Comparison of ENCODE assay signal across 18 cellular contexts in genomic region chr13:113743366-113744195, GRCh38. TPM values are rescaled to one million over a fixed set of nuclear protein-coding genes. Genes with fewer than 3 reads are reported as not detected.
DNase-seq lines count a peak whose midpoint lies in the region; ATAC-seq, FAIRE-seq and TF ChIP-seq lines count a peak whose summit lies in the region.
"Had no signal": no experiment of that assay in that cellular context is flagged by ENCODE, and none has a peak within 500 bp of the region (broad histone marks: within the 10 kb centered on the region; RNA-seq: fewer than 3 reads in every experiment).

No MANE protein-coding gene starts in this region.

- TF ChIP-seq POLR2A in H1 (IDR thresholded peaks at IDR 0.05; ENCODE audit: control extremely low read depth in 1 of 2, low read depth in 2 of 2, low read length in 2 of 2) (no peak), spleen (IDR thresholded peaks at IDR 0.05) (no peak), vagina (IDR thresholded peaks at IDR 0.05) (no peak)

- TF ChIP-seq RAD21 in H1 (IDR thresholded peaks at IDR 0.05 in 1 of 2, conservative IDR thresholded peaks at IDR 0.05 in 1 of 2; ENCODE audit: low read depth in 2 of 2, low read length in 2 of 2): no peak

- no peak overlapping the region for H3K23ac ChIP-seq in H1 (ENCODE audit: insufficient read length)

- no peak overlapping the region for H2BK120ac ChIP-seq in H1 (replicated peaks; ENCODE audit: low read depth, low read length)

- H4K8ac ChIP-seq in H1 (ENCODE audit: extremely low read depth, insufficient read depth, low read length): peak overlapping the region; percentile 57; the same call in 1 of the 2 replicates

- H3K36me3 ChIP-seq in BE2C (no peaks in the 10 kb centered on the region), HEK293 (ENCODE audit: control insufficient read depth in 2 of 2, insufficient read depth in 1 of 2, low read length in 2 of 2) (no peaks in the 10 kb centered on the region), H1 (ENCODE audit: control insufficient read depth in 2 of 4, insufficient read depth in 4 of 4, low read length in 3 of 4) (no peaks in the 10 kb centered on the region), spleen (no peaks in the 10 kb centered on the region), vagina (no peaks in the 10 kb centered on the region)

- intact Hi-C loops in spleen (cut with DNase I; ENCODE audit: low total_unique reads): no loop called here
- intact Hi-C loops in vagina (cut with DNase I): no loop called here

- H4K5ac ChIP-seq in H1 (ENCODE audit: insufficient read length, low read depth, low read length): no peak overlapping the region

- H3K79me2 ChIP-seq in H1 (ENCODE audit: control insufficient read depth in 1 of 2, insufficient read depth in 2 of 2, low read length in 2 of 2): no peaks in the 10 kb centered on the region

- H4K91ac ChIP-seq in H1 (replicated peaks; ENCODE audit: insufficient read length, low read length): peak overlapping the region; percentile 70

- H2BK12ac ChIP-seq in H1 (ENCODE audit: low read depth, low read length): peak overlapping the region; percentile 75; the same call in 1 of the 2 replicates

- H4K20me1 ChIP-seq in H1 (replicated peaks in 1 of 2; ENCODE audit: control insufficient read depth in 1 of 2, insufficient read depth in 2 of 2, low read length in 2 of 2): no peaks in the 10 kb centered on the region

- WGBS in H1 (ENCODE audit: extremely low coverage in 1 of 2, insufficient coverage in 1 of 2, insufficient read length in 1 of 2, insufficient replicate concordance in 2 of 2, low coverage in 1 of 2, low lambda C conversion rate in 2 of 2, missing lambda C conversion rate in 1 of 2), 2 experiments: 89% methylated on average over 22 of the region's 24 CpGs; no CpG with 5 or more reads in 1 of the 2 experiments
- 85 to 91% (median 89%) methylated on average over 16 to 24 of the region's 24 CpGs for WGBS in spleen, 5 donors

- no peaks in the 10 kb centered on the region for H3K79me1 ChIP-seq in H1 (ENCODE audit: low read depth, low read length)

- H3K27ac ChIP-seq in HEK293 (ENCODE audit: extremely low read depth, low read depth, low read length) (no peak overlapping the region), H1 (ENCODE audit: low read depth, low read length) (no peak overlapping the region), spleen (no peak overlapping the region), vagina (no peak overlapping the region)

- no peak for FAIRE-seq in H1 (lab: Jason Lieb, UNC)
- FAIRE-seq: HTR-8/SVneo, K562 had no signal

- TF ChIP-seq CTCF in BE2C (IDR thresholded peaks at IDR 0.05; ENCODE audit: low read depth, low read length): no peak
- TF ChIP-seq CTCF in HEK293 (tag by site-specific recombination; IDR thresholded peaks at IDR 0.05): no peak
- no peak for TF ChIP-seq CTCF in H1 (IDR thresholded peaks at IDR 0.05; ENCODE audit: control extremely low read depth in 1 of 3, insufficient read depth in 1 of 3, low read depth in 1 of 3, low read length in 3 of 3)
- no peak for TF ChIP-seq CTCF in spleen (IDR thresholded peaks at IDR 0.05 in 8 of 11, conservative IDR thresholded peaks at IDR 0.05 in 3 of 11)
- no peak for TF ChIP-seq CTCF in vagina (IDR thresholded peaks at IDR 0.05)

- H3K4me2 ChIP-seq in H1 (ENCODE audit: insufficient read depth in 1 of 2, low read depth in 2 of 2, low read length in 2 of 2): no peak overlapping the region

- H2AFZ ChIP-seq in H1 (ENCODE audit: low read length): no peak overlapping the region

- H3K4me3 ChIP-seq in BE2C (ENCODE audit: low read depth, low read length): no peak overlapping the region
- no peak overlapping the region for H3K4me3 ChIP-seq in HEK293 (ENCODE audit: low read depth, low read length)
- no peak overlapping the region for H3K4me3 ChIP-seq in H1 (ENCODE audit: extremely low read depth in 1 of 4, insufficient read depth in 2 of 4, low read depth in 3 of 4, low read length in 4 of 4)
- H3K4me3 ChIP-seq in spleen: no peak overlapping the region
- H3K4me3 ChIP-seq in vagina: no peak overlapping the region
- H3K4me3 ChIP-seq: K562 had no signal

- CTCF ChIA-PET in HEK293 (lab: Yijun Ruan, JAX) (interaction anchor here (0.6 to 0.7 kb wide), 2 partner anchors 11 to 33 kb away, joined by 3 to 4 read pairs; no protein-coding TSS in a partner anchor), H1 (lab: Charles Lee; ENCODE audit: partially characterized antibody) (interaction anchor here (0.6 to 3.9 kb wide), 7 partner anchors 14 to 655 kb away, joined by 3 to 32 read pairs (median 4); no protein-coding TSS in a partner anchor)

- H2BK5ac ChIP-seq in H1 (ENCODE audit: low read depth, low read length): no peak overlapping the region; the same call in 1 of the 2 replicates

- TF ChIP-seq EP300 in H1 (IDR thresholded peaks at IDR 0.05; ENCODE audit: borderline replicate concordance in 1 of 2, low read depth in 2 of 2, low read length in 2 of 2): no peak

- H3K56ac ChIP-seq in H1 (replicated peaks; ENCODE audit: insufficient read length, low read depth, low read length): no peak overlapping the region

- 0 out of 2 replicates have a peak overlapping the region, but pooled peaks have one; percentile 13 for H2AK5ac ChIP-seq in H1 (ENCODE audit: low read depth, low read length)

- peak overlapping the region; percentile 93; the same call in 1 of the 2 replicates for H2BK20ac ChIP-seq in H1 (ENCODE audit: low read length)

- peaks cover 22% of the 10 kb centered on the region for H3K4me1 ChIP-seq in BE2C
- H3K4me1 ChIP-seq in HEK293 (ENCODE audit: control insufficient read depth, insufficient read depth, low read length): no peaks in the 10 kb centered on the region
- peaks cover 0 to 8% (median 3%) of the 10 kb centered on the region in 4 experiments; a peak in 3 of 7 replicates for H3K4me1 ChIP-seq in H1 (replicated peaks in 1 of 4; ENCODE audit: control insufficient read depth in 3 of 4, insufficient read depth in 4 of 4, low read length in 3 of 4)
- H3K4me1 ChIP-seq in spleen: peaks cover 5 to 26% (median 14%) of the 10 kb centered on the region in 6 donors
- peaks cover 8% of the 10 kb centered on the region for H3K4me1 ChIP-seq in vagina

- ATAC-seq in GM18517 (IDR thresholded peaks at IDR 0.05; ENCODE audit: unreplicated experiment) (no peak), GM21447 (IDR thresholded peaks at IDR 0.05; ENCODE audit: unreplicated experiment) (no peak)
- ATAC-seq: K562 had no signal

- peak; percentile 3 for DNase-seq in BE2C
- no peak for DNase-seq in H1 (ENCODE audit: low read depth in 1 of 2, low spot score in 2 of 2)
- DNase-seq in spleen: peak; percentile 56
- DNase-seq in vagina (ENCODE audit: extremely low spot score in 2 of 2): no peak
- DNase-seq: C1 segment of cervical spinal cord; CD4-positive, alpha-beta memory T cell; DMS53; NCI-H1930; NCI-H446 treated with DMSO at 0.1 percent for 48 hours; NCI-H82; NK-92 treated with Interleukin-12 subunit alpha and Interleukin-12 subunit beta, amount 100 ng/mL, for 24 hours; PC-3 had no signal

- H2BK15ac ChIP-seq in H1 (ENCODE audit: low read length): peak overlapping the region; percentile 81; the same call in 1 of the 2 replicates

- H3K4ac ChIP-seq in H1 (replicated peaks; ENCODE audit: insufficient read length, low read depth, low read length): no peak overlapping the region

- no peak overlapping the region for H3K9ac ChIP-seq in H1 (replicated peaks in 1 of 4; ENCODE audit: extremely low read depth in 1 of 4, low read depth in 3 of 4, low read length in 3 of 4)

- H3K27me3 ChIP-seq in BE2C (no peaks in the 10 kb centered on the region), H1 (replicated peaks in 1 of 4; ENCODE audit: control insufficient read depth in 3 of 4, extremely low read depth in 1 of 4, insufficient read depth in 3 of 4, low read length in 3 of 4) (no peaks in the 10 kb centered on the region), spleen (replicated peaks in 1 of 7) (peaks cover 0 to 52% (median 27%) of the 10 kb centered on the region in 7 donors), vagina (no peaks in the 10 kb centered on the region)

- no peak overlapping the region for H3K14ac ChIP-seq in H1 (ENCODE audit: insufficient read length)

- no peaks in the 10 kb centered on the region for H3K9me3 ChIP-seq in BE2C
- H3K9me3 ChIP-seq in HEK293 (ENCODE audit: control insufficient read depth, insufficient read depth, low read depth, low read length): no peaks in the 10 kb centered on the region
- no peaks in the 10 kb centered on the region for H3K9me3 ChIP-seq in H1 (ENCODE audit: insufficient read depth in 2 of 2, low read depth in 1 of 2, low read length in 1 of 2)
- no peaks in the 10 kb centered on the region for H3K9me3 ChIP-seq in spleen
- no peaks in the 10 kb centered on the region for H3K9me3 ChIP-seq in vagina

- H3K23me2 ChIP-seq in H1 (ENCODE audit: low read depth, low read length): 0 out of 2 replicates have a peak, but pooled peaks cover 2% of the 10 kb centered on the region

- POLR2A ChIA-PET in HEK293 (lab: Yijun Ruan, JAX) (no interaction called here), H1 (lab: Charles Lee; ENCODE audit: partially characterized antibody) (no interaction called here)

- H3K18ac ChIP-seq in H1 (ENCODE audit: extremely low read depth, low read length): peak overlapping the region; percentile 19; the same call in 1 of the 2 replicates

TF ChIP-seq in H1, 55 proteins besides CTCF, POLR2A, EP300 and RAD21:
- TF ChIP-seq KDM1A (IDR thresholded peaks at IDR 0.05; ENCODE audit: borderline replicate concordance, low read length) (no peak), RXRA (IDR thresholded peaks at IDR 0.05; ENCODE audit: insufficient read depth, low read depth, low read length) (no peak), FOSL1 (IDR thresholded peaks at IDR 0.05; ENCODE audit: insufficient read depth, low read depth, low read length) (no peak)

RNA-seq across cellular contexts. Expression of gene TMEM255B, which starts 15.4 kb away (rescaled TPM):
- 0.14 TPM for polyA plus RNA-seq in BE2C (2012; ENCODE audit: insufficient read depth, insufficient read length, low read depth)
- total RNA-seq in H1 (2021; fragmentation: NEBNext Ultra II Directional; extraction: Animal tissue kit (Norgen Biotek cat#: 25700)): 2.7 and 4.4 TPM in 2 replicates
- polyA plus RNA-seq in H1 (2011; rRNA removed) (3.4 and 5.0 TPM in 2 replicates), spleen (10 to 100 TPM in 2 of 3 donors, 1 to 10 TPM in 1; 6.0 to 13.0 (median 10.3) TPM)
- 4.2 TPM for polyA plus RNA-seq in H1 (2011; cell fraction: cytosol; rRNA removed)
- polyA plus RNA-seq in H1 (2011; cell fraction: nucleus; rRNA removed): 7.2 TPM
- polyA plus RNA-seq in H1 (2012, experiment 1 of 2): 3.0 to 4.2 TPM (median 3.7 TPM) in 4 replicates
- polyA plus RNA-seq in H1 (2012, experiment 2 of 2): 1.4 TPM
- 1.6 TPM for polyA plus RNA-seq in H1 (2013, experiment 1 of 2)
- polyA plus RNA-seq in H1 (2013, experiment 2 of 2): 2.3 TPM
- polyA minus RNA-seq in H1 (2011; rRNA and poly(A)+ RNA removed): 0.50 and 1.6 TPM in 2 replicates
- polyA minus RNA-seq in H1 (2011; cell fraction: cytosol; rRNA and poly(A)+ RNA removed): 2.0 TPM
- polyA minus RNA-seq in H1 (2011; cell fraction: nucleus; rRNA and poly(A)+ RNA removed): 2.2 TPM
- total RNA-seq in spleen (10 to 100 TPM in 6 of 7 donors, 1 to 10 TPM in 1; 5.7 to 26.9 (median 22.2) TPM), vagina (6.4 TPM)
- total RNA-seq: G401 had no signal

Comparison
In these comparisons a context has a peak if more than half of its experiments do, and no peak if none do; other contexts are left out.
1. DNase-seq: peak in BE2C (single experiment) and spleen (single experiment); none in H1 (0 of 2) and vagina (0 of 2).